ENCODE assay signal across 8 cellular contexts in genomic region chr1:38873027-38873969, GRCh38. TPM values are rescaled to one million over a fixed set of nuclear protein-coding genes. Genes with fewer than 3 reads are reported as not detected.
DNase-seq lines count a peak whose midpoint lies in the region; ATAC-seq and TF ChIP-seq lines count a peak whose summit lies in the region.

MYCBP (minus strand) TSS chr1:38873348; CDS start chr1:38873305, 43 bp downstream.

- ATAC-seq in HG02870 (IDR thresholded peaks at IDR 0.05; ENCODE audit: unreplicated experiment) = peak; percentile 98
- ATAC-seq in left cardiac atrium = peak; percentile 99 to 100
- ATAC-seq in upper lobe of right lung = peak; percentile 100

- DNase-seq in GM13976 (ENCODE audit: low spot score) (peak; percentile 99), NCI-H146 treated with DMSO at 0.1 percent for 48 hours (lab: John Stamatoyannopoulos, UW; ENCODE audit: unreplicated experiment) (peak; percentile 78), amniotic epithelial cell (ENCODE audit: low read depth) (peak; percentile 88), left cardiac atrium (peak; percentile 96), posterior vena cava (ENCODE audit: low spot score) (peak; percentile 99), upper lobe of right lung (peak; percentile 98)

- TF ChIP-seq CTCF in GM13976 (IDR thresholded peaks at IDR 0.05; ENCODE audit: borderline replicate concordance, control extremely low read depth, extremely low read depth, insufficient read depth, missing control alignments) (no peak), upper lobe of right lung (IDR thresholded peaks at IDR 0.05) (peak; percentile 28)

- H3K4me1 ChIP-seq in upper lobe of right lung = peaks cover 11% of the 10 kb centered on the region

- H3K4me3 ChIP-seq in upper lobe of right lung = peak within 1 kb of the TSS; percentile 91

- no peaks in the 10 kb centered on the region for H3K36me3 ChIP-seq in upper lobe of right lung

- H3K9me3 ChIP-seq in upper lobe of right lung = no peaks in the 10 kb centered on the region

- peak within 1 kb of the TSS; percentile 77 for H3K27ac ChIP-seq in upper lobe of right lung

- H3K27me3 ChIP-seq in upper lobe of right lung = no peaks in the 10 kb centered on the region

- intact Hi-C loops in T-helper 1 cell treated with Interleukin-12 subunit alpha and Interleukin-12 subunit beta and Interleukin-4 antibody, amounts not matched to agents 30 ng/mL and 1 ng/mL, for 36 hours (cut with micrococcal nuclease) = loop anchor here (1.0 to 5.0 kb wide), 10 partner anchors 14 to 1183 kb away; partner anchors contain the start of genes AKIRIN1, NDUFS5, PABPC4 and RRAGC
- intact Hi-C loops in left cardiac atrium (cut with DNase I) = no loop called here
- intact Hi-C loops in posterior vena cava (cut with DNase I) = no loop called here
- intact Hi-C loops in upper lobe of right lung (cut with DNase I) = no loop called here

- in situ Hi-C loops in GM13976 (cut with MboI; ENCODE audit: low sequenced_read_pairs, unreplicated experiment) = no loop called here

RNA-seq across cellular contexts. Expression of gene MYCBP, which starts in this region (rescaled TPM):
- 30.9 and 41.7 TPM in 2 replicates for total RNA-seq in T-helper 1 cell treated with Interleukin-12 subunit alpha and Interleukin-12 subunit beta and Interleukin-4 antibody, amounts not matched to agents 30 ng/mL and 1 ng/mL, for 36 hours
- 10 to 100 TPM; 11.5 to 14.8 TPM for total RNA-seq in left cardiac atrium
- 10 to 100 TPM; 10.2 to 12.1 TPM for total RNA-seq in posterior vena cava
- 12.9 TPM for total RNA-seq in upper lobe of right lung

Comparison
In these comparisons a context has a peak if more than half of its experiments do, and no peak if none do; other contexts are left out.
1. Peak in every context shown above with its lines: DNase-seq, ATAC-seq, H3K4me3 ChIP-seq and H3K27ac ChIP-seq.